ENCODE assay signal across 1 cellular context in genomic region chr7:7640221-7641128, GRCh38.
TF ChIP-seq lines count a peak whose summit lies in the region.

Gene UMAD1, plus strand, starts transcription at chr7:7640752. Its CDS starts 32,620 bp downstream, at chr7:7673372.

TF ChIP-seq in HepG2, 621 proteins besides CTCF, POLR2A, EP300 and RAD21 (continued from another document and continues in another):
- TF ChIP-seq ISL2 (CRISPR knock-in tag; IDR thresholded peaks at IDR 0.05): peak; percentile 44; the same call in 1 of the 2 replicates
- peak; percentile 81 for TF ChIP-seq ZNF644 (CRISPR knock-in tag; IDR thresholded peaks at IDR 0.05; ENCODE audit: low read depth)
- TF ChIP-seq CHD4 (IDR thresholded peaks at IDR 0.05; ENCODE audit: borderline replicate concordance, low read length): no peak
- TF ChIP-seq RXRA (CRISPR knock-in tag; IDR thresholded peaks at IDR 0.05): peak; percentile 44
- TF ChIP-seq MXD4 (CRISPR knock-in tag; IDR thresholded peaks at IDR 0.05): peak; percentile 52; the same call in 1 of the 2 replicates
- TF ChIP-seq NR0B2 (CRISPR knock-in tag; IDR thresholded peaks at IDR 0.05): 0 out of 2 replicates have a peak, but pooled peaks have one; percentile 34
- 0 out of 4 replicates have a peak, but pooled peaks of 1 of the 2 experiments have one; percentile 42 for TF ChIP-seq KLF16 (CRISPR knock-in tag; IDR thresholded peaks at IDR 0.05)
- TF ChIP-seq ZNF598 (CRISPR knock-in tag; IDR thresholded peaks at IDR 0.05; ENCODE audit: borderline replicate concordance): peak; percentile 13; the same call in 1 of the 2 replicates
- no peak for TF ChIP-seq ZNF652 (CRISPR knock-in tag; IDR thresholded peaks at IDR 0.05; ENCODE audit: borderline replicate concordance, low read depth)
- no peak for TF ChIP-seq DNMT3B (CRISPR knock-in tag; conservative IDR thresholded peaks at IDR 0.05)
- TF ChIP-seq ZNF609 (CRISPR knock-in tag; IDR thresholded peaks at IDR 0.05; ENCODE audit: borderline replicate concordance): no peak; the same call in 1 of the 2 replicates
- peak; percentile 30; the same call in 1 of the 2 replicates for TF ChIP-seq ONECUT2 (CRISPR knock-in tag; IDR thresholded peaks at IDR 0.05)
- TF ChIP-seq HNRNPK (IDR thresholded peaks at IDR 0.05; ENCODE audit: low read depth, low read length, poor library complexity, severe bottlenecking): no peak
- TF ChIP-seq ZNF232 (CRISPR knock-in tag; IDR thresholded peaks at IDR 0.05; ENCODE audit: borderline replicate concordance): peak; percentile 82; the same call in 1 of the 2 replicates
- TF ChIP-seq ZNF552 (CRISPR knock-in tag; IDR thresholded peaks at IDR 0.05; ENCODE audit: borderline replicate concordance): no peak
- TF ChIP-seq ZNF343 (CRISPR knock-in tag; IDR thresholded peaks at IDR 0.05): peak; percentile 51; the same call in 1 of the 2 replicates
- TF ChIP-seq HNRNPUL1 (IDR thresholded peaks at IDR 0.05; ENCODE audit: low read depth, low read length): no peak
- no peak for TF ChIP-seq ZNF773 (CRISPR knock-in tag; IDR thresholded peaks at IDR 0.05; ENCODE audit: borderline replicate concordance)
- TF ChIP-seq HDAC2 (CRISPR knock-in tag; IDR thresholded peaks at IDR 0.05): no peak
- 0 out of 2 replicates have a peak, but pooled peaks have one; percentile 9 for TF ChIP-seq NCOA2 (CRISPR knock-in tag; IDR thresholded peaks at IDR 0.05)
- TF ChIP-seq GRHL1 (CRISPR knock-in tag; conservative IDR thresholded peaks at IDR 0.05): no peak
- no peak for TF ChIP-seq ZSCAN30 (CRISPR knock-in tag; IDR thresholded peaks at IDR 0.05)
- TF ChIP-seq IRX3 (CRISPR knock-in tag; IDR thresholded peaks at IDR 0.05; ENCODE audit: borderline replicate concordance, low read depth): no peak
- TF ChIP-seq NONO (IDR thresholded peaks at IDR 0.05): no peak
- peak; percentile 63 for TF ChIP-seq NONO (CRISPR knock-in tag; conservative IDR thresholded peaks at IDR 0.05)
- peak; percentile 89 for TF ChIP-seq GATAD1 (CRISPR knock-in tag; IDR thresholded peaks at IDR 0.05)
- peak; percentile 46; the same call in 1 of the 2 replicates for TF ChIP-seq GATAD2A (CRISPR knock-in tag; IDR thresholded peaks at IDR 0.05)
- TF ChIP-seq THAP11 (CRISPR knock-in tag; IDR thresholded peaks at IDR 0.05): peak; percentile 90
- no peak for TF ChIP-seq MBD4 (IDR thresholded peaks at IDR 0.05; ENCODE audit: borderline replicate concordance, low read length)
- peak; percentile 75 for TF ChIP-seq ZNF891 (CRISPR knock-in tag; IDR thresholded peaks at IDR 0.05)
- peak; percentile 40; the same call in 1 of the 2 replicates for TF ChIP-seq ZNF766 (CRISPR knock-in tag; IDR thresholded peaks at IDR 0.05; ENCODE audit: borderline replicate concordance)
- TF ChIP-seq MXD3 (CRISPR knock-in tag; IDR thresholded peaks at IDR 0.05): no peak
- peak; percentile 67; the same call in 1 of the 2 replicates for TF ChIP-seq ZIK1 (CRISPR knock-in tag; IDR thresholded peaks at IDR 0.05; ENCODE audit: borderline replicate concordance, low read depth)
- no peak for TF ChIP-seq USF2 (IDR thresholded peaks at IDR 0.05; ENCODE audit: low read depth, low read length)
- no peak; the same call in 1 of the 2 replicates for TF ChIP-seq USF2 (CRISPR knock-in tag; IDR thresholded peaks at IDR 0.05; ENCODE audit: borderline replicate concordance)
- peak; percentile 95 for TF ChIP-seq RFXAP (CRISPR knock-in tag; IDR thresholded peaks at IDR 0.05; ENCODE audit: borderline replicate concordance)
- TF ChIP-seq ZBTB7B (CRISPR knock-in tag; IDR thresholded peaks at IDR 0.05): no peak
- 0 out of 2 replicates have a peak, but pooled peaks have one; percentile 4 for TF ChIP-seq STAG1 (CRISPR knock-in tag; IDR thresholded peaks at IDR 0.05)
- 0 out of 2 replicates have a peak, but pooled peaks have one; percentile 48 for TF ChIP-seq ZNF761 (CRISPR knock-in tag; conservative IDR thresholded peaks at IDR 0.05)
- no peak for TF ChIP-seq DBP (CRISPR knock-in tag; IDR thresholded peaks at IDR 0.05; ENCODE audit: not compliant biosample characterization)
- peak; percentile 33 for TF ChIP-seq MTERF4 (CRISPR knock-in tag; IDR thresholded peaks at IDR 0.05)
- TF ChIP-seq ZNF574 (CRISPR knock-in tag; IDR thresholded peaks at IDR 0.05): peak; percentile 42; the same call in 1 of the 2 replicates
- TF ChIP-seq CREB3 (CRISPR knock-in tag; IDR thresholded peaks at IDR 0.05): no peak
- TF ChIP-seq GMEB2 (CRISPR knock-in tag; IDR thresholded peaks at IDR 0.05; ENCODE audit: low read depth): peak; percentile 56
- peak; percentile 39 for TF ChIP-seq ZFY (CRISPR knock-in tag; IDR thresholded peaks at IDR 0.05)
- peak; percentile 74 for TF ChIP-seq HNRNPLL (IDR thresholded peaks at IDR 0.05; ENCODE audit: low read depth, low read length, poor library complexity, severe bottlenecking)
- TF ChIP-seq CREB1 (IDR thresholded peaks at IDR 0.05): peak; percentile 89
- TF ChIP-seq CREB1 (CRISPR knock-in tag; IDR thresholded peaks at IDR 0.05): peak; percentile 94
- TF ChIP-seq SMYD3 (CRISPR knock-in tag; IDR thresholded peaks at IDR 0.05): peak; percentile 95
- TF ChIP-seq ZNF724P (CRISPR knock-in tag; IDR thresholded peaks at IDR 0.05; ENCODE audit: borderline replicate concordance): 0 out of 2 replicates have a peak, but pooled peaks have one; percentile 77
